ENCODE assay signal across 25 cellular contexts in the genomic region with DNA sequence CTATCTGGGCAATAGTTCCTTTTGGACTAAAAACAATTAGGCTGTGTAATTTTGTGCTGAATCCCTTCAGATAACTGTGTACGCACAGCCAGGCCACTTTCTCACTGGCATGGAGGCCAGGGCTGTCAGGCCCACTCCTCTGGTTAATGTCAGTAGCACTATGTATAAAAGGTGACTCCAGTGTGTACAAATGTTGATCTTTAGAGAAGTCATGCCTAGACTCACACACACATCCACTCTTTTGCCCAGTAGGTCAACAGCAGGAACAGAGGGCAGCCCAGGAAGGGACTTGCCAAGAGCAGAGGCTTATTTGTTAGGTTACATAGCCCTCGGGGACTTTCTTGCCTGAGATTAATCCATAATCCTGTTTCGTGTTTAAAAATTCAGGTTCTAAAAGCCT.
"Had no signal": no experiment of that assay in that cellular context is flagged by ENCODE, and none has a peak within 500 bp of the region (broad histone marks: within the 10 kb centered on the region; RNA-seq: fewer than 3 reads in every experiment).

No MANE protein-coding gene starts in this region.

- H3K4me1 ChIP-seq: Peyer's patch had no signal

- H3K36me3 Mint-ChIP-seq: activated CD4-positive, alpha-beta memory T cell treated with anti-CD3 and anti-CD28 coated beads for 36 hours; activated naive CD8-positive, alpha-beta T cell; brain had no signal

- DNase-seq: activated CD4-positive, alpha-beta memory T cell treated with anti-CD3 and anti-CD28 coated beads for 36 hours; activated CD4-positive, alpha-beta T cell treated with anti-CD3 and anti-CD28 coated beads, Interleukin-2, amount 10 ng/mL, durations not matched to agents 7 days and 5 days; activated CD4-positive, CD25-positive, alpha-beta regulatory T cell; activated CD8-positive, alpha-beta memory T cell treated with anti-CD3 and anti-CD28 coated beads for 24 hours; activated effector memory CD4-positive, alpha-beta T cell treated with anti-CD3 and anti-CD28 coated beads, Interleukin-2, amount 50 U/mL, for 16 hours; activated naive CD4-positive, alpha-beta T cell treated with anti-CD3 and anti-CD28 coated beads for 36 hours; activated T-cell treated with anti-CD3 and anti-CD28 coated beads, Interleukin-2, amount 50 U/mL, for 4 hours; amygdala; MM.1S; NCI-H1105; NCI-H1436; NCI-H1694 treated with DMSO at 0.1 percent for 48 hours; NCI-H2029 treated with DMSO at 0.1 percent for 48 hours; NCI-H345; NCI-H510A; NCI-H526 treated with DMSO at 0.1 percent for 48 hours; Peyer's patch; SHP77 treated with DMSO at 0.1 percent for 48 hours; SK-N-SH; T-helper 1 cell had no signal

- H3K9me3 Mint-ChIP-seq: activated CD4-positive, alpha-beta T cell treated with anti-CD3 and anti-CD28 coated beads, Interleukin-2, amount 10 ng/mL, durations not matched to agents 7 days and 5 days; activated T-cell treated with anti-CD3 and anti-CD28 coated beads, Interleukin-2, amount 50 U/mL, for 4 hours; brain had no signal

- H3K4me3 ChIP-seq: Peyer's patch had no signal

- H3K27me3 ChIP-seq: Peyer's patch had no signal

- H3K27ac ChIP-seq: KMS-11, Peyer's patch, RWPE1, VCaP had no signal

- H3K27ac Mint-ChIP-seq: activated CD4-positive, alpha-beta memory T cell treated with anti-CD3 and anti-CD28 coated beads for 36 hours; activated CD4-positive, alpha-beta T cell treated with anti-CD3 and anti-CD28 coated beads, Interleukin-2, amount 10 ng/mL, durations not matched to agents 7 days and 5 days; activated naive CD4-positive, alpha-beta T cell treated with anti-CD3 and anti-CD28 coated beads for 36 hours; activated naive CD8-positive, alpha-beta T cell had no signal

- H3K9me2 ChIP-seq: SK-N-SH had no signal

- H3K4me1 Mint-ChIP-seq: activated CD4-positive, alpha-beta T cell treated with anti-CD3 and anti-CD28 coated beads, Interleukin-2, amount 10 ng/mL, durations not matched to agents 7 days and 5 days had no signal

- H3K27me3 Mint-ChIP-seq: activated CD4-positive, alpha-beta memory T cell treated with anti-CD3 and anti-CD28 coated beads for 36 hours; activated CD4-positive, alpha-beta T cell treated with anti-CD3 and anti-CD28 coated beads, Interleukin-2, amount 10 ng/mL, durations not matched to agents 7 days and 5 days; activated naive CD8-positive, alpha-beta T cell had no signal

- H3K36me3 ChIP-seq: Peyer's patch had no signal

- ATAC-seq: activated T-cell treated with anti-CD3 and anti-CD28 coated beads, Interleukin-2, amount 50 U/mL, for 4 hours had no signal

- H3K4me3 Mint-ChIP-seq: activated CD4-positive, alpha-beta memory T cell treated with anti-CD3 and anti-CD28 coated beads for 36 hours; activated CD4-positive, alpha-beta T cell treated with anti-CD3 and anti-CD28 coated beads, Interleukin-2, amount 10 ng/mL, durations not matched to agents 7 days and 5 days; activated naive CD4-positive, alpha-beta T cell treated with anti-CD3 and anti-CD28 coated beads for 36 hours; activated naive CD8-positive, alpha-beta T cell; activated T-cell treated with anti-CD3 and anti-CD28 coated beads, Interleukin-2, amount 50 U/mL, for 4 hours; brain had no signal

- H3K4me2 ChIP-seq: KMS-11, SK-N-SH had no signal
